ENCODE assay signal across 14 cellular contexts in the genomic region with DNA sequence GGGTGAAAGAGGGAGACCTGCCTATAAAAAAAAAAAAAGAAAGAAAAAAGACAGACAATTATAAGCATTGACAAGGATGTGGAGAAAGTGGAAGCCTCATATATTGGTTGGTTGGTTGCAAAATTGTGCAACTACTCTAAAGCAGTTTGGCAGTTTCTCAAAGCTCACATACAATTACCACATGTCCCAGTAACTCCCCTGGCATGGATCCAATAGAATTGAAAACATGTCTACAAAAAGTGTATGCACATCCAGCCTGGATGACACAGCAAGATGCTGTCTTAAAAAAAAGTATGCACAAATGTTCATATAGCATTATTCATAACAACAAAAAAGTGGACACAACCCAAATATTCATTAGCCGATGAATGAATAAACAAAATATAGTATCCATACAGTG. TPM values are rescaled to one million over a fixed set of nuclear protein-coding genes. Genes with fewer than 3 reads are reported as not detected.
DNase-seq lines count a peak whose midpoint lies in the region; ATAC-seq and TF ChIP-seq lines count a peak whose summit lies in the region.
"Had no signal": no experiment of that assay in that cellular context is flagged by ENCODE, and none has a peak within 500 bp of the region (broad histone marks: within the 10 kb centered on the region; RNA-seq: fewer than 3 reads in every experiment).

No MANE protein-coding gene starts in this region.

- H3K36me3 Mint-ChIP-seq in chondrocyte (ENCODE audit: low read depth) = peaks cover 2% of the 10 kb centered on the region

- no TSS peak for BruUV-seq in PC-3 (replicated peaks; lab: Mats Ljungman, UMichigan)

- DNase-seq in right cardiac atrium (no peak), right atrium auricular region (ENCODE audit: low spot score) (no peak), PC-3 (peak; percentile 38), fibroblast of mammary gland (ENCODE audit: low read depth) (peak; percentile 95), chondrocyte (ENCODE audit: low spot score) (no peak), DMS79 (lab: John Stamatoyannopoulos, UW) (no peak), GM19240 (ENCODE audit: insufficient read length, low spot score) (no peak)
- DNase-seq in stimulated activated CD4-positive, alpha-beta T cell treated with anti-CD3 and anti-CD28 coated beads, Interleukin-4, amount 100 ng/mL, for 24 hours = no peak
- DNase-seq: activated CD8-positive, alpha-beta T cell treated with anti-CD3 and anti-CD28 coated beads, Interleukin-2, amount 10 ng/mL, durations not matched to agents 7 days and 5 days; activated naive CD8-positive, alpha-beta T cell treated with anti-CD3 and anti-CD28 coated beads for 36 hours; COR-L47; NCI-H524 treated with DMSO at 0.1 percent for 48 hours; T-helper 1 cell had no signal

- H3K4me3 ChIP-seq in right cardiac atrium (ENCODE audit: low read length) (no peak overlapping the region), right atrium auricular region (no peak overlapping the region), PC-3 (ENCODE audit: low read length) (no peak overlapping the region), fibroblast of mammary gland (ENCODE audit: control insufficient read depth, low read depth, low read length) (no peak overlapping the region)
- H3K4me3 ChIP-seq: thoracic aorta had no signal

- H3K4me2 ChIP-seq in PC-3 (ENCODE audit: low read length) = no peak overlapping the region

- H3K36me3 ChIP-seq in right atrium auricular region = no peaks in the 10 kb centered on the region
- H3K36me3 ChIP-seq in PC-3 (ENCODE audit: low read depth, low read length) = no peaks in the 10 kb centered on the region

- H3K27me3 ChIP-seq in right cardiac atrium (ENCODE audit: control insufficient read depth, insufficient read depth) (no peaks in the 10 kb centered on the region), right atrium auricular region (no peaks in the 10 kb centered on the region), PC-3 (ENCODE audit: low read length) (no peaks in the 10 kb centered on the region)

- no peaks in the 10 kb centered on the region for H3K79me2 ChIP-seq in PC-3 (ENCODE audit: low read length)

- intact Hi-C loops in right cardiac atrium (cut with DNase I) = no loop called here
- intact Hi-C loops in PC-3 (cut with micrococcal nuclease) = no loop called here

- peaks cover 3% of the 10 kb centered on the region for H3K4me1 ChIP-seq in right cardiac atrium (ENCODE audit: control insufficient read depth, insufficient read depth, low read length)
- H3K4me1 ChIP-seq in right atrium auricular region = peaks cover 0 to 12% of the 10 kb centered on the region in 2 donors
- H3K4me1 ChIP-seq in PC-3 (ENCODE audit: insufficient read depth, low read length) = no peaks in the 10 kb centered on the region

- H3K27ac Mint-ChIP-seq in chondrocyte (ENCODE audit: unreplicated experiment) = no peak overlapping the region
- H3K27ac Mint-ChIP-seq: activated CD8-positive, alpha-beta T cell treated with anti-CD3 and anti-CD28 coated beads, Interleukin-2, amount 10 ng/mL, durations not matched to agents 7 days and 5 days; activated naive CD8-positive, alpha-beta T cell treated with anti-CD3 and anti-CD28 coated beads for 36 hours had no signal

- 93% methylated on average over 1 of the region's 1 CpG for WGBS in right cardiac atrium

- H4K20me1 ChIP-seq in PC-3 (ENCODE audit: low read length) = no peaks in the 10 kb centered on the region

- H3K9me3 ChIP-seq in right cardiac atrium (ENCODE audit: control insufficient read depth, low read length) (no peaks in the 10 kb centered on the region), right atrium auricular region (no peaks in the 10 kb centered on the region), PC-3 (ENCODE audit: low read length) (no peaks in the 10 kb centered on the region)
- H3K9me3 ChIP-seq: thoracic aorta had no signal

- H2AFZ ChIP-seq in PC-3 (ENCODE audit: low read length) = no peak overlapping the region

- H3K4me1 Mint-ChIP-seq in chondrocyte (ENCODE audit: low read depth) = peaks cover 21% of the 10 kb centered on the region

- no peak overlapping the region for H3K4me3 Mint-ChIP-seq in chondrocyte (ENCODE audit: unreplicated experiment)
- H3K4me3 Mint-ChIP-seq: activated CD8-positive, alpha-beta T cell treated with anti-CD3 and anti-CD28 coated beads, Interleukin-2, amount 10 ng/mL, durations not matched to agents 7 days and 5 days; activated naive CD8-positive, alpha-beta T cell treated with anti-CD3 and anti-CD28 coated beads for 36 hours had no signal

- no peaks in the 10 kb centered on the region for H3K27me3 Mint-ChIP-seq in chondrocyte (ENCODE audit: low read depth)
- H3K27me3 Mint-ChIP-seq: activated naive CD8-positive, alpha-beta T cell treated with anti-CD3 and anti-CD28 coated beads for 36 hours had no signal

- CTCF ChIA-PET in PC-3 (lab: Charles Lee) = no interaction called here

- H3K27ac ChIP-seq in right cardiac atrium (ENCODE audit: low read length) = no peak overlapping the region
- no peak overlapping the region for H3K27ac ChIP-seq in right atrium auricular region
- H3K27ac ChIP-seq in PC-3 (ENCODE audit: low read length) = no peak overlapping the region
- H3K27ac ChIP-seq: thoracic aorta had no signal

- POLR2A ChIA-PET in PC-3 (lab: Charles Lee; ENCODE audit: unreplicated experiment) = no interaction called here

- H3K9me2 ChIP-seq in PC-3 (replicated peaks; ENCODE audit: low read length) = no peaks in the 10 kb centered on the region

- H3K9me3 Mint-ChIP-seq in chondrocyte (ENCODE audit: low read depth) = no peaks in the 10 kb centered on the region

- H3F3A ChIP-seq in PC-3 (ENCODE audit: low read length, unreplicated experiment) = no peaks in the 10 kb centered on the region

- TF ChIP-seq CTCF in right atrium auricular region (IDR thresholded peaks at IDR 0.05) (no peak), PC-3 (conservative IDR thresholded peaks at IDR 0.05; ENCODE audit: low read depth, low read length) (no peak), fibroblast of mammary gland (conservative IDR thresholded peaks at IDR 0.05; ENCODE audit: control insufficient read depth, insufficient read depth, low read depth, low read length) (no peak), chondrocyte (IDR thresholded peaks at IDR 0.05) (no peak)

- no peak overlapping the region for H3K9ac ChIP-seq in PC-3 (ENCODE audit: low read length)

- ATAC-seq in right cardiac atrium = peak; percentile 26 to 63
- no peak for ATAC-seq in PC-3
- ATAC-seq: activated CD8-positive, alpha-beta T cell treated with anti-CD3 and anti-CD28 coated beads, Interleukin-2, amount 10 ng/mL, durations not matched to agents 7 days and 5 days had no signal

RNA-seq across cellular contexts. Expression of gene SETMAR, which starts 19.5 kb away (rescaled TPM):
- total RNA-seq in right cardiac atrium (10 to 100 TPM; 13.1 to 18.4 (median 17.3) TPM), right atrium auricular region (10 to 100 TPM; 13.5 to 18.5 TPM), PC-3 (2014; rRNA removed) (12.8 and 17.5 TPM in 2 replicates), chondrocyte (11.0 to 16.6 TPM (median 13.1 TPM) in 3 replicates)
- 18.1 TPM for polyA plus RNA-seq in right cardiac atrium

Comparison
In these comparisons a context has a peak if more than half of its experiments do, and no peak if none do; other contexts are left out.
1. DNase-seq: peak in PC-3 (single experiment) and fibroblast of mammary gland (single experiment); none in right cardiac atrium (0 of 3), right atrium auricular region (single experiment), stimulated activated CD4-positive, alpha-beta T cell treated with anti-CD3 and anti-CD28 coated beads, Interleukin-4, amount 100 ng/mL, for 24 hours (single experiment), chondrocyte (single experiment), DMS79 (single experiment) and GM19240 (single experiment).